Comparison of ENCODE assay signal across 15 cellular contexts in the genomic region with DNA sequence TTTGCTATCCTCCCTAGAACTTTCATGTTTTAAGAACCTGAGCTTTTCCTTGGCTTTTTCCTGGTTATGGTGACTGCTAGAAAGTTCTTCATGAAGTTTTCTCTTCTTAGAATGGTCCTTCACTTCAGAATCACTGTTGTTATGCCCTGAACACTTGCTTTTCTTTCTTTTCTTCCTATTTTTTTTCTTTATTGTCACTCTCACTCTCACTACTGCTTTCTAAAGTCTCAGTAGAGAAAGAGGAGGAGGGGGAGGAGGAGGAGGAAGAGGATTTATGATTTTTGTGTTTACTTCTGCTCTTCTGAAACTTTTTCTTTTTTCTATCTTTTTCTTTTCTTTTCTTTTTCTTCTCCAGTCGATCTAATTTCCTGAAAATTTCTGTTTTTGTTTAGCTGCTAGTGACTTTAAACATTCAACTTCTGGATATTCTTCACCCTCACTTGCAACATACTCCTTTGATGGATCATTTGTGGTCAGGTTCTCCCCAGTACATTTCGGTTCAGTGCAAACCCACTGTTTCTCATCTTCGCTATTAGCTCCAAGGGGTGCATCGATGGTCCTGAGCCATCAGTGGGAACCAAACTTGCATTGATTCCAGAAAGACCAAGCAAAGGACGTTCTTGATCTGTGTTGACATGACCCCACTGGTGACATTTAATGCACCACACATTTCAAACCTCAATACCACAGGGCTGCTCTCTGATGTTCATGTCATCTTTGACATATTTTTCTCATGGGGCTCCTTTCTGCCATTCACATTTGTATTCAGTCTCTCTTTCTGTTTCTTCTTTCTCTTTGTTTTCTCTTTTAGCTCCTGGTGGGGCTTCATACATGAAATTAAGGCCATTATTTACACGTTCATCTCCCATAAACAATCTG.
A peak's percentile ranks its signal among the peaks of the same experiment; 100 is the strongest.
DNase-seq lines count a peak whose midpoint lies in the region; ATAC-seq and TF ChIP-seq lines count a peak whose summit lies in the region.
"Had no signal": no experiment of that assay in that cellular context is flagged by ENCODE, and none has a peak within 500 bp of the region (broad histone marks: within the 10 kb centered on the region; RNA-seq: fewer than 3 reads in every experiment).

No MANE protein-coding gene starts in this region.

- no peaks in the 10 kb centered on the region for H4K20me1 ChIP-seq in smooth muscle cell (ENCODE audit: low read depth)

- WGBS in smooth muscle cell (ENCODE audit: low lambda C conversion rate) = 86% methylated on average over 6 of the region's 6 CpGs
- 81 to 86% methylated on average over 6 of the region's 6 CpGs for WGBS in upper lobe of left lung, 2 donors

- H3K27ac ChIP-seq in smooth muscle cell (ENCODE audit: low read depth) (no peak overlapping the region), upper lobe of left lung (no peak overlapping the region)
- H3K27ac ChIP-seq: RWPE1 had no signal

- no peaks in the 10 kb centered on the region for H3F3A ChIP-seq in smooth muscle cell (ENCODE audit: low read depth)

- DNase-seq in NOMO-1 treated with DMSO at 0.1 percent for 48 hours (lab: John Stamatoyannopoulos, UW; ENCODE audit: unreplicated experiment) = peak; percentile 65
- DNase-seq in smooth muscle cell (lab: John Stamatoyannopoulos, UW; ENCODE audit: unreplicated experiment) = no peak
- DNase-seq in upper lobe of left lung = no peak
- no peak for DNase-seq in left cardiac atrium
- no peak for DNase-seq in central memory CD4-positive, alpha-beta T cell
- DNase-seq: COR-L47, HCEC 1CT, NCI-H187 treated with DMSO at 0.1 percent for 48 hours, NCI-H446 treated with DMSO at 0.1 percent for 48 hours, NCI-H774, OCI-M1 had no signal

- no peak overlapping the region for H3K4me2 ChIP-seq in smooth muscle cell

- H3K36me3 ChIP-seq in smooth muscle cell (ENCODE audit: low read depth) (no peaks in the 10 kb centered on the region), upper lobe of left lung (no peaks in the 10 kb centered on the region)

- H2AFZ ChIP-seq in smooth muscle cell (ENCODE audit: low read depth) = peak overlapping the region; percentile 4

- TF ChIP-seq CTCF in smooth muscle cell (IDR thresholded peaks at IDR 0.05; ENCODE audit: borderline replicate concordance, insufficient read depth, poor library complexity, severe bottlenecking) (no peak), upper lobe of left lung (IDR thresholded peaks at IDR 0.05) (no peak)

- H3K4me3 ChIP-seq in smooth muscle cell = no peak overlapping the region
- H3K4me3 ChIP-seq in upper lobe of left lung = no peak overlapping the region
- H3K4me3 ChIP-seq: K562 had no signal

- H3K27me3 ChIP-seq in smooth muscle cell (ENCODE audit: low read depth) = no peaks in the 10 kb centered on the region
- H3K27me3 ChIP-seq in upper lobe of left lung = no peaks in the 10 kb centered on the region

- TF ChIP-seq EP300 in upper lobe of left lung (IDR thresholded peaks at IDR 0.05) = no peak

- no peaks in the 10 kb centered on the region for H3K79me2 ChIP-seq in smooth muscle cell (ENCODE audit: low read depth)

- TF ChIP-seq POLR2A in upper lobe of left lung (IDR thresholded peaks at IDR 0.05) = no peak

- no peaks in the 10 kb centered on the region for H3K9me3 ChIP-seq in smooth muscle cell (replicated peaks; ENCODE audit: low read depth)
- H3K9me3 ChIP-seq in upper lobe of left lung = no peaks in the 10 kb centered on the region

- no peak overlapping the region for H3K9ac ChIP-seq in smooth muscle cell (ENCODE audit: low read depth)

- peak; percentile 67 for ATAC-seq in GM18498 (IDR thresholded peaks at IDR 0.05; ENCODE audit: unreplicated experiment)
- peak; percentile 55 for ATAC-seq in HG02885 (IDR thresholded peaks at IDR 0.05; ENCODE audit: poor library complexity, unreplicated experiment)
- ATAC-seq in upper lobe of left lung (ENCODE audit: low FRiP score in 2 of 2) = no peak
- ATAC-seq in left cardiac atrium = no peak
- ATAC-seq: K562 had no signal

- H3K4me1 ChIP-seq in smooth muscle cell (ENCODE audit: low read depth) = no peaks in the 10 kb centered on the region
- H3K4me1 ChIP-seq in upper lobe of left lung = no peaks in the 10 kb centered on the region

- intact Hi-C loops in left cardiac atrium (cut with DNase I) = no loop called here

Comparison
In these comparisons a context has a peak if more than half of its experiments do, and no peak if none do; other contexts are left out.
1. ATAC-seq: peak in GM18498 (single experiment) and HG02885 (single experiment); none in upper lobe of left lung (0 of 2) and left cardiac atrium (0 of 2).